ENCODE assay signal across 7 cellular contexts in genomic region chr20:33792598-33792989, GRCh38. TPM values are rescaled to one million over a fixed set of nuclear protein-coding genes. Genes with fewer than 3 reads are reported as not detected.
DNase-seq lines count a peak whose midpoint lies in the region; TF ChIP-seq lines count a peak whose summit lies in the region.
"Not testable (repeated sequence)": the region's sequence is repeated elsewhere in the genome, so short reads cannot be mapped to it uniquely, and the experiment has no call there.

No MANE protein-coding gene starts in this region.

- CTCF ChIA-PET in HEK293 (lab: Yijun Ruan, JAX), result interaction anchor here (0.6 to 2.7 kb wide), 22 partner anchors 9 to 321 kb away, joined by 3 to 7 read pairs (median 4); no protein-coding TSS in a partner anchor
- CTCF ChIA-PET in activated CD4-positive, alpha-beta T cell treated with anti-CD3 and anti-CD28 coated beads, Interleukin-2, amount 10 ng/mL, durations not matched to agents 7 days and 5 days (lab: Charles Lee), result interaction anchor here (0.6 to 1.6 kb wide), 7 partner anchors 21 to 337 kb away, joined by 3 to 5 read pairs (median 3); no protein-coding TSS in a partner anchor

- POLR2A ChIA-PET in HEK293 (lab: Yijun Ruan, JAX), result interaction anchor here (0.6 kb wide), 1 partner anchor 15 kb away, joined by 3 read pairs; no protein-coding TSS in a partner anchor
- POLR2A ChIA-PET in activated CD4-positive, alpha-beta T cell treated with anti-CD3 and anti-CD28 coated beads, Interleukin-2, amount 10 ng/mL, durations not matched to agents 7 days and 5 days (lab: Charles Lee), result interaction anchor here (0.6 kb wide), 1 partner anchor 141 kb away, joined by 4 read pairs; no protein-coding TSS in a partner anchor

- H3K9me3 ChIP-seq in HEK293 (ENCODE audit: control insufficient read depth, insufficient read depth, low read depth, low read length); esophagus muscularis mucosa; left ventricle myocardium inferior (replicated peaks); spleen; transverse colon: not testable (repeated sequence)

- H3K4me1 ChIP-seq in HEK293 (ENCODE audit: control insufficient read depth, insufficient read depth, low read length), result not testable (repeated sequence)
- H3K4me1 ChIP-seq in esophagus muscularis mucosa (peaks cover 23 to 38% (median 27%) of the 10 kb centered on the region in 4 donors), left ventricle myocardium inferior (peaks cover 41% of the 10 kb centered on the region), spleen (peaks cover under 1 to 31% (median 13%) of the 10 kb centered on the region in 6 donors), transverse colon (peaks cover 33 to 67% (median 55%) of the 10 kb centered on the region in 4 donors)

- WGBS in esophagus muscularis mucosa, result 64% methylated on average over 3 of the region's 3 CpGs
- WGBS in spleen, 5 donors, result 58 to 71% (median 66%) methylated on average over 3 of the region's 3 CpGs
- 53 to 63% methylated on average over 2 to 3 of the region's 3 CpGs for whole genome bisulfite sequencing in transverse colon (ENCODE audit: low coverage in 1 of 2), 2 donors

- peak overlapping the region; percentile 82 for H3K27ac Mint-ChIP-seq in activated CD4-positive, alpha-beta T cell treated with anti-CD3 and anti-CD28 coated beads, Interleukin-2, amount 10 ng/mL, durations not matched to agents 7 days and 5 days
- peak overlapping the region; percentile 19 for H3K27ac Mint-ChIP-seq in nephron progenitor cell

- not testable (repeated sequence) for TF ChIP-seq EP300 in esophagus muscularis mucosa (IDR thresholded peaks at IDR 0.05); transverse colon (IDR thresholded peaks at IDR 0.05; ENCODE audit: low read depth)

- in situ Hi-C loops in transverse colon (cut with MboI; ENCODE audit: low pct_ligation_motif_present in 1 of 4, low pct_unique_long_range_greater_than_20kb in 1 of 4, low sequenced_read_pairs in 3 of 4), result not testable (repeated sequence)

- not testable (repeated sequence) for H3K27me3 Mint-ChIP-seq in activated CD4-positive, alpha-beta T cell treated with anti-CD3 and anti-CD28 coated beads, Interleukin-2, amount 10 ng/mL, durations not matched to agents 7 days and 5 days; nephron progenitor cell (ENCODE audit: low read depth, poor library complexity)

- H3K4me3 Mint-ChIP-seq in activated CD4-positive, alpha-beta T cell treated with anti-CD3 and anti-CD28 coated beads, Interleukin-2, amount 10 ng/mL, durations not matched to agents 7 days and 5 days; nephron progenitor cell: not testable (repeated sequence)

- not testable (repeated sequence) for H3K27me3 ChIP-seq in esophagus muscularis mucosa; left ventricle myocardium inferior (ENCODE audit: low read depth); spleen (replicated peaks in 1 of 7); transverse colon

- H3K4me1 Mint-ChIP-seq in activated CD4-positive, alpha-beta T cell treated with anti-CD3 and anti-CD28 coated beads, Interleukin-2, amount 10 ng/mL, durations not matched to agents 7 days and 5 days, result peaks cover 29% of the 10 kb centered on the region
- not testable (repeated sequence) for H3K4me1 Mint-ChIP-seq in nephron progenitor cell

- TF ChIP-seq POLR2A in esophagus muscularis mucosa (IDR thresholded peaks at IDR 0.05; ENCODE audit: low read depth); spleen (IDR thresholded peaks at IDR 0.05); transverse colon (IDR thresholded peaks at IDR 0.05): not testable (repeated sequence)

- H3K36me3 ChIP-seq in HEK293 (ENCODE audit: control insufficient read depth in 2 of 2, insufficient read depth in 1 of 2, low read length in 2 of 2); left ventricle myocardium inferior; transverse colon: not testable (repeated sequence)
- peaks cover 5 to 26% (median 9%) of the 10 kb centered on the region in 4 donors for H3K36me3 ChIP-seq in esophagus muscularis mucosa
- H3K36me3 ChIP-seq in spleen, result peaks cover 0 to 37% (median 11%) of the 10 kb centered on the region in 6 donors

- H3K27ac ChIP-seq in HEK293 (ENCODE audit: extremely low read depth, low read depth, low read length), result not testable (repeated sequence)
- H3K27ac ChIP-seq in esophagus muscularis mucosa (replicated peaks in 1 of 4), result peak overlapping the region in 3 of 4 donors; percentile 28 to 52 (median 51)
- H3K27ac ChIP-seq in left ventricle myocardium inferior (replicated peaks), result peak overlapping the region; percentile 73
- H3K27ac ChIP-seq in spleen, result peak overlapping the region in 7 of 8 donors; percentile 33 to 75 (median 66)
- H3K27ac ChIP-seq in transverse colon, result peak overlapping the region; percentile 48 to 90 (median 66)

- not testable (repeated sequence) for TF ChIP-seq CTCF in HEK293 (tag by site-specific recombination; IDR thresholded peaks at IDR 0.05); esophagus muscularis mucosa (IDR thresholded peaks at IDR 0.05); left ventricle myocardium inferior (IDR thresholded peaks at IDR 0.05; ENCODE audit: borderline replicate concordance); nephron progenitor cell (IDR thresholded peaks at IDR 0.05); spleen (IDR thresholded peaks at IDR 0.05 in 8 of 11, conservative IDR thresholded peaks at IDR 0.05 in 3 of 11); transverse colon (IDR thresholded peaks at IDR 0.05)

- H3K4me3 ChIP-seq in HEK293 (ENCODE audit: low read depth, low read length); esophagus muscularis mucosa; transverse colon: not testable (repeated sequence)
- H3K4me3 ChIP-seq in left ventricle myocardium inferior (peak overlapping the region; percentile 34), spleen (peak overlapping the region in 1 of 8 donors; percentile 11)

- intact Hi-C loops in esophagus muscularis mucosa (cut with DNase I); left ventricle myocardium inferior (cut with micrococcal nuclease); spleen (cut with DNase I; ENCODE audit: low total_unique reads); transverse colon (cut with DNase I; ENCODE audit: low total_unique reads): not testable (repeated sequence)

- not testable (repeated sequence) for H3K9me3 Mint-ChIP-seq in activated CD4-positive, alpha-beta T cell treated with anti-CD3 and anti-CD28 coated beads, Interleukin-2, amount 10 ng/mL, durations not matched to agents 7 days and 5 days; nephron progenitor cell

- not testable (repeated sequence) for DNase-seq in activated CD4-positive, alpha-beta T cell treated with anti-CD3 and anti-CD28 coated beads, Interleukin-2, amount 10 ng/mL, durations not matched to agents 7 days and 5 days; esophagus muscularis mucosa (ENCODE audit: extremely low spot score); left ventricle myocardium inferior; nephron progenitor cell; spleen; transverse colon

- H3K36me3 Mint-ChIP-seq in activated CD4-positive, alpha-beta T cell treated with anti-CD3 and anti-CD28 coated beads, Interleukin-2, amount 10 ng/mL, durations not matched to agents 7 days and 5 days (ENCODE audit: low read depth); nephron progenitor cell (ENCODE audit: low read depth): not testable (repeated sequence)

TF ChIP-seq in HEK293, 187 proteins besides CTCF, POLR2A, EP300 and RAD21:
- TF ChIP-seq ZNF121 (tag by site-specific recombination; IDR thresholded peaks at IDR 0.05), result peak; percentile 83

RNA-seq across cellular contexts. Expression of gene CHMP4B, which starts 18.6 kb away (rescaled TPM):
- total RNA-seq in activated CD4-positive, alpha-beta T cell treated with anti-CD3 and anti-CD28 coated beads, Interleukin-2, amount 10 ng/mL, durations not matched to agents 7 days and 5 days, result 100 to 1,000 TPM; 105 to 108 TPM
- total RNA-seq in esophagus muscularis mucosa (100 to 1,000 TPM in 2 of 4 donors, 10 to 100 TPM in 2; 90.8 to 116 (median 100) TPM), left ventricle myocardium inferior (104 TPM), spleen (10 to 100 TPM; 44.9 to 79.1 (median 71.8) TPM), transverse colon (100 to 1,000 TPM; 182 to 263 (median 213) TPM)
- polyA plus RNA-seq in spleen, result 100 to 1,000 TPM in 1 of 3 donors, 10 to 100 TPM in 2; 75.0 to 118 (median 89.9) TPM
